In the genomic region with DNA sequence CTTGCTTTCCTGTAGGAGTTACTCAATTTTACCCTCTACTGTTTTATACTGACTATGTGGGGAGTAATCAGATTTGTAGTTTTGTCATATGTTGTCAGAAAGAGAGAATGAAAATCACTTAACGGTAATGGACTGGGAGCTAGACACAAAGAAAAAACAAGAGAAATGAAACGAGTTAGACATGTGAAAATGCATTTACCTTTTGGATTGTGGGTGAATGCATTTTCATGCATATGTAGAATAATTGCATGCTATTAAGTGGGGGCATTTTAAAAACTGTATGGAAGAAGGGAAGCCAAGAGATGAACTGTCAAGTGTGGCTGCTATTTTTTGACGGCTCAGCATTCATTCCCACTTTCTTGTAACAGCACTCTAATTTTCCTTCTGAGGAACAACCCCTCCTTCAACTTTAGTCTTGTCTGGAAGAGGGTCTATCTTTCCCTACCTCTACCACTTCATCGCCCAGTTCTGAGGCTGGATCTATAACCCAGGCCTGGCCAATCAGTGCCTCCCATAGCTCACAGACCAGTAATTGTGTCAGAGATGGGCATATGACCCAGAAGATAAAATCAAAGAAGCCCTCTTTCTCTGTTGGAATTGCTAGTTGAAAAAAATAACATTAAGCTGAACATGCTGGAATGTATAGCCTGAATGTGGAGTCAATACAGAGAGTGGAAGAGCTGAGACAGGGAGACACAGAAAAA, we compare ENCODE assay signal across 18 cellular contexts.
"Had no signal": no experiment of that assay in that cellular context is flagged by ENCODE, and none has a peak within 500 bp of the region (broad histone marks: within the 10 kb centered on the region; RNA-seq: fewer than 3 reads in every experiment).

No MANE protein-coding gene starts in this region.

- DNase-seq: activated CD4-positive, alpha-beta memory T cell treated with anti-CD3 and anti-CD28 coated beads, Interleukin-2, amount 10 ng/mL, durations not matched to agents 7 days and 5 days; activated CD4-positive, alpha-beta T cell treated with anti-CD3 and anti-CD28 coated beads, Interleukin-2, amount 10 ng/mL, durations not matched to agents 24 days and 14 days; activated effector memory CD4-positive, alpha-beta T cell treated with Interleukin-2 at 50 U/mL for 16 hours; activated naive CD4-positive, alpha-beta T cell treated with anti-CD3 and anti-CD28 coated beads for 36 hours; activated naive CD8-positive, alpha-beta T cell treated with anti-CD3 and anti-CD28 coated beads, Interleukin-2, amount 10 ng/mL, durations not matched to agents 7 days and 5 days; activated T-cell treated with anti-CD3 and anti-CD28 coated beads, Interleukin-2, amount 50 U/mL, for 72 hours; amygdala; cerebellar nuclear complex; effector CD4-positive, alpha-beta T cell; kidney; mammary epithelial cell; nephron progenitor cell; nucleus accumbens; stimulated activated CD4-positive, alpha-beta T cell treated with anti-CD3 and anti-CD28 coated beads, Interleukin-4, amount 100 ng/mL, for 4 hours had no signal

- H3K27ac ChIP-seq: suprapubic skin, VCaP had no signal

- H3K27me3 ChIP-seq: suprapubic skin, tibial nerve had no signal

- ATAC-seq: activated CD4-positive, CD25-positive, alpha-beta regulatory T cell treated with anti-CD3 and anti-CD28 coated beads, Interleukin-2, amount 50 U/mL, for 24 hours; activated T-cell treated with anti-CD3 and anti-CD28 coated beads, Interleukin-2, amount 50 U/mL, for 72 hours had no signal

- H3K9me3 ChIP-seq: suprapubic skin, tibial nerve had no signal

- H3K4me3 ChIP-seq: suprapubic skin, tibial nerve had no signal

- H3K36me3 ChIP-seq: suprapubic skin, tibial nerve had no signal
